16 cellular contexts compared by ENCODE assay signal in the genomic region with DNA sequence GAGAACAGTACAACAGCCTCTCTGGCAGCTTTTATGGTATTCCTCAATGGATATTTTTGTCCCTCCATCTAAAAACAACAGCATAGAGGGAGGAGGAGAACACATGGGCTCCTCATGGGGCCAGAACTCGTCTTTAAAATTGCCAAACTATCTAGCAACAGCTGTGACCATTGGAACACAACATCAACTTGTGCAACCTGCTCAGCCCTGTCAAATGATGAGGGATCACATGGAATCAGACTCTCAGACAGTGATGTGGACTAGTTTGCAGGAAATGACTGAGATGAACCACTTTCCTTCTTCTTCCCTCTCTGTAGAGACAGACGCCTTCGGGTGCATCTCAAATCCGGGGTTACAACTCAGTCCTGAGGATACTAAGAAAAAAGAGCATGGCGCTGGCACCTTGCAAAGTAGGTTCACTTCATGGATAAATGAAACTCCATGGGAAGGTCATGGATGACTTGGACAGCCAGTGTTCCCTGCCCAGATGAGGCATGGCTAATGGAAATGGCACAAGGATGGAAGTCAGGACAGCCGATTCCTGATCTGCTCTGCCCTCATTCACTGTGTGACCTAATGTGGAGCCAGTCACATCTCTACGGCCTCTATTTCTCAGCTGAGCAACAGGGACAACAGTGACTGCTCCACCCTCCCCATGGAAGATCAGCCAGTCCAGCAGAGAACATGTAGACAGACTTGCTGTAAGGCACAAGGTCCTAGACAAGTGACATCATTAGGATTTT. TPM values are rescaled to one million over a fixed set of nuclear protein-coding genes. Genes with fewer than 3 reads are reported as not detected.
DNase-seq lines count a peak whose midpoint lies in the region; ATAC-seq, FAIRE-seq and TF ChIP-seq lines count a peak whose summit lies in the region.
"Had no signal": no experiment of that assay in that cellular context is flagged by ENCODE, and none has a peak within 500 bp of the region (broad histone marks: within the 10 kb centered on the region; RNA-seq: fewer than 3 reads in every experiment).

No MANE protein-coding gene starts in this region.

- peaks cover 6% of the 10 kb centered on the region for H3K4me1 Mint-ChIP-seq in neural crest cell

- no peak for TF ChIP-seq CTCF in AG04450 (IDR thresholded peaks at IDR 0.05; ENCODE audit: low read depth, low read length)
- no peak for TF ChIP-seq CTCF in fibroblast of mammary gland (conservative IDR thresholded peaks at IDR 0.05; ENCODE audit: control insufficient read depth, insufficient read depth, low read depth, low read length)
- TF ChIP-seq CTCF in neural crest cell (conservative IDR thresholded peaks at IDR 0.05) = no peak

- no peak for ATAC-seq in HG03457 (IDR thresholded peaks at IDR 0.05; ENCODE audit: unreplicated experiment)
- no peak for ATAC-seq in HG03432 (IDR thresholded peaks at IDR 0.05; ENCODE audit: unreplicated experiment)
- ATAC-seq: HCT116, left lobe of liver had no signal

- no peak for DNase-seq in AG04450 (ENCODE audit: low read depth, low spot score)
- DNase-seq in LHCN-M2 (ENCODE audit: low read depth) = peak; percentile 71
- DNase-seq in fibroblast of mammary gland (ENCODE audit: low read depth) = peak; percentile 49
- DNase-seq in neural crest cell (ENCODE audit: low read depth, low spot score) = no peak
- no peak for DNase-seq in GM19239 (ENCODE audit: insufficient read length, low spot score)
- no peak for DNase-seq in globus pallidus (ENCODE audit: low spot score)
- DNase-seq: activated CD4-positive, alpha-beta T cell treated with anti-CD3 and anti-CD28 coated beads for 48 hours; activated naive CD8-positive, alpha-beta T cell treated with anti-CD3 and anti-CD28 coated beads, Interleukin-2, amount 10 ng/mL, durations not matched to agents 7 days and 5 days; NCI-H2227 treated with DMSO at 0.1 percent for 48 hours; SJCRH30 had no signal

- H3K4me3 ChIP-seq in AG04450 (ENCODE audit: low read depth, low read length) (no peak overlapping the region), fibroblast of mammary gland (ENCODE audit: control insufficient read depth, low read depth, low read length) (no peak overlapping the region)
- H3K4me3 ChIP-seq: SJCRH30 had no signal

- CTCF ChIA-PET in AG04450 (lab: Charles Lee) = interaction anchor here (0.8 to 3.6 kb wide), 4 partner anchors 9 to 245 kb away, joined by 3 to 17 read pairs (median 4); no protein-coding TSS in a partner anchor

- H3K27ac Mint-ChIP-seq in neural crest cell (ENCODE audit: unreplicated experiment) = peak overlapping the region; percentile 19
- H3K27ac Mint-ChIP-seq: activated naive CD8-positive, alpha-beta T cell treated with anti-CD3 and anti-CD28 coated beads, Interleukin-2, amount 10 ng/mL, durations not matched to agents 7 days and 5 days; progenitor cell of endocrine pancreas had no signal

- no peaks in the 10 kb centered on the region for H3K27me3 Mint-ChIP-seq in neural crest cell (ENCODE audit: low read depth)
- H3K27me3 Mint-ChIP-seq: activated naive CD8-positive, alpha-beta T cell treated with anti-CD3 and anti-CD28 coated beads, Interleukin-2, amount 10 ng/mL, durations not matched to agents 7 days and 5 days; progenitor cell of endocrine pancreas had no signal

- H3K9me3 Mint-ChIP-seq in neural crest cell = peaks cover 10% of the 10 kb centered on the region

- no peaks in the 10 kb centered on the region for H3K9me3 ChIP-seq in AG04450 (ENCODE audit: control insufficient read depth, insufficient read depth, low read length)
- H3K9me3 ChIP-seq: SJCRH30 had no signal

- peak overlapping the region; percentile 23 for H3K27ac ChIP-seq in AG04450 (ENCODE audit: low read depth, low read length)
- H3K27ac ChIP-seq: SJCRH30 had no signal

- FAIRE-seq in GM19239 (lab: Jason Lieb, UNC) = no peak
- FAIRE-seq: D721Med had no signal

- no peaks in the 10 kb centered on the region for H3K27me3 ChIP-seq in AG04450 (ENCODE audit: control insufficient read depth, insufficient read depth, low read length)
- H3K27me3 ChIP-seq: SJCRH30 had no signal

- H3K4me3 Mint-ChIP-seq in neural crest cell = no peak overlapping the region
- H3K4me3 Mint-ChIP-seq: activated naive CD8-positive, alpha-beta T cell treated with anti-CD3 and anti-CD28 coated beads, Interleukin-2, amount 10 ng/mL, durations not matched to agents 7 days and 5 days had no signal

- H3K36me3 Mint-ChIP-seq in neural crest cell (ENCODE audit: low read depth) = peaks cover 50% of the 10 kb centered on the region

- POLR2A ChIA-PET in AG04450 (lab: Yijun Ruan, JAX) = interaction anchor here (1.4 kb wide), 1 partner anchor 11 kb away, joined by 3 read pairs; no protein-coding TSS in a partner anchor

RNA-seq across cellular contexts. Expression of gene DGKI, which starts 24.6 kb away (rescaled TPM):
- polyA plus RNA-seq in AG04450 (2011; rRNA removed) = 3.1 TPM in 2 replicates
- 13.8 and 14.5 TPM in 2 replicates for polyA minus RNA-seq in AG04450 (2011; rRNA and poly(A)+ RNA removed)
- total RNA-seq in LHCN-M2 (2014; rRNA removed) = 4.2 and 5.3 TPM in 2 replicates
- 4.4 TPM for polyA plus RNA-seq in LHCN-M2 (2012)
- total RNA-seq in neural crest cell = 2.2 and 3.3 TPM in 2 replicates
- total RNA-seq: activated naive CD8-positive, alpha-beta T cell treated with anti-CD3 and anti-CD28 coated beads, Interleukin-2, amount 10 ng/mL, durations not matched to agents 7 days and 5 days; SJCRH30 had no signal

Comparison
In these comparisons a context has a peak if more than half of its experiments do, and no peak if none do; other contexts are left out.
1. DNase-seq: peak in LHCN-M2 (single experiment) and fibroblast of mammary gland (single experiment); none in AG04450 (single experiment), neural crest cell (single experiment), GM19239 (single experiment) and globus pallidus (single experiment).